In the genomic region with DNA sequence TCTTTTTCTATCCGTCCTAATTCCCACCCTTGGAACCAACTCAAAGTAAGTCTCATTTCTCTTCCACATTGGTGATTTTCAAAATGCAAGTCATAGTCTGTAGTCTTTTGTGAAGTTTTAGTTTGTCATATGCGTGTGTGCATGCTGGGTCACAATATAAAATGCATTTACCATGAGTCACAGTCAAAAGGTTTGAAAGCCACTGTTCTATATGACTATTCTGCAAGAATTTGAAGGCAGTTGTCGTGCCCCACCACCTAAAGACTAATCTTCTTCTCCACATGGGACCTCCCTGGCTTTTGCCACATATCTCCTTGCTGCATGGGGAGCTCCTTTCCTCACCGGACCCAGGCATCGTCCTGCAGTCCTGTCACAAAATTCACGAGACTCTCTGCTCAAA, we compare ENCODE assay signal across 1 cellular context.
TF ChIP-seq lines count a peak whose summit lies in the region.

No MANE protein-coding gene starts in this region.

TF ChIP-seq in HepG2, 621 proteins besides CTCF, POLR2A, EP300 and RAD21:
- TF ChIP-seq, protein P1, sequence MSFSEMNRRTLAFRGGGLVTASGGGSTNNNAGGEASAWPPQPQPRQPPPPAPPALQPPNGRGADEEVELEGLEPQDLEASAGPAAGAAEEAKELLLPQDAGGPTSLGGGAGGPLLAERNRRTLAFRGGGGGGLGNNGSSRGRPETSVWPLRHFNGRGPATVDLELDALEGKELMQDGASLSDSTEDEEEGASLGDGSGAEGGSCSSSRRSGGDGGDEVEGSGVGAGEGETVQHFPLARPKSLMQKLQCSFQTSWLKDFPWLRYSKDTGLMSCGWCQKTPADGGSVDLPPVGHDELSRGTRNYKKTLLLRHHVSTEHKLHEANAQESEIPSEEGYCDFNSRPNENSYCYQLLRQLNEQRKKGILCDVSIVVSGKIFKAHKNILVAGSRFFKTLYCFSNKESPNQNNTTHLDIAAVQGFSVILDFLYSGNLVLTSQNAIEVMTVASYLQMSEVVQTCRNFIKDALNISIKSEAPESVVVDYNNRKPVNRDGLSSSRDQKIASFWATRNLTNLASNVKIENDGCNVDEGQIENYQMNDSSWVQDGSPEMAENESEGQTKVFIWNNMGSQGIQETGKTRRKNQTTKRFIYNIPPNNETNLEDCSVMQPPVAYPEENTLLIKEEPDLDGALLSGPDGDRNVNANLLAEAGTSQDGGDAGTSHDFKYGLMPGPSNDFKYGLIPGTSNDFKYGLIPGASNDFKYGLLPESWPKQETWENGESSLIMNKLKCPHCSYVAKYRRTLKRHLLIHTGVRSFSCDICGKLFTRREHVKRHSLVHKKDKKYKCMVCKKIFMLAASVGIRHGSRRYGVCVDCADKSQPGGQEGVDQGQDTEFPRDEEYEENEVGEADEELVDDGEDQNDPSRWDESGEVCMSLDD (CRISPR knock-in tag; IDR thresholded peaks at IDR 0.05; ENCODE audit: borderline replicate concordance), result no peak
- TF ChIP-seq NFE2L1 (CRISPR knock-in tag; IDR thresholded peaks at IDR 0.05; ENCODE audit: borderline replicate concordance) (no peak), NFE2L2 (IDR thresholded peaks at IDR 0.05; ENCODE audit: low read length) (0 out of 2 replicates have a peak, but pooled peaks have one; percentile 18), CREB1 (IDR thresholded peaks at IDR 0.05) (0 out of 2 replicates have a peak, but pooled peaks have one; percentile 2), CREB1 (CRISPR knock-in tag; IDR thresholded peaks at IDR 0.05) (no peak)
